ENCODE assay signal across 8 cellular contexts in genomic region chr1:228275154-228275434, GRCh38.
DNase-seq lines count a peak whose midpoint lies in the region; ATAC-seq and TF ChIP-seq lines count a peak whose summit lies in the region.

No MANE protein-coding gene starts in this region.

- no peaks in the 10 kb centered on the region for H3K27me3 ChIP-seq in BLaER1 treated with 17β-estradiol and CSF1 and Interleukin-3, amounts not matched to agents 10 nM and 100 nM
- H3K27me3 ChIP-seq in esophagus (ENCODE audit: control insufficient read depth in 1 of 2, insufficient read depth in 2 of 2, low read length in 2 of 2) (no peaks in the 10 kb centered on the region), neutrophil (peaks cover 40% of the 10 kb centered on the region)

- peaks cover 5 to 27% (median 22%) of the 10 kb centered on the region in 10 experiments; a peak in 19 of 20 replicates for H3K4me1 ChIP-seq in BLaER1 treated with 17β-estradiol and CSF1 and Interleukin-3, amounts not matched to agents 10 nM and 100 nM
- H3K4me1 ChIP-seq in esophagus (ENCODE audit: control insufficient read depth in 2 of 2, insufficient read depth in 2 of 2, low read length in 1 of 2) (peaks cover 0 to 4% of the 10 kb centered on the region in 2 donors), neutrophil (ENCODE audit: control insufficient read depth in 1 of 2, insufficient read depth in 1 of 2, low read depth in 1 of 2, low read length in 1 of 2) (peaks cover 3 to 7% of the 10 kb centered on the region in 2 experiments)

- DNase-seq in RPMI8226 (peak; percentile 40), SIG-M5 treated with dmso at 0.1 percent for 504 hours (lab: John Stamatoyannopoulos, UW; ENCODE audit: unreplicated experiment) (no peak), ecto neural progenitor cell (ENCODE audit: low spot score) (no peak), NCI-H146 treated with DMSO at 0.1 percent for 48 hours (lab: John Stamatoyannopoulos, UW; ENCODE audit: unreplicated experiment) (no peak)

- ATAC-seq in GM19452 (IDR thresholded peaks at IDR 0.05; ENCODE audit: unreplicated experiment): no peak

- H3K27ac ChIP-seq in BLaER1 treated with 17β-estradiol and CSF1 and Interleukin-3, amounts not matched to agents 10 nM and 100 nM: peak overlapping the region in 9 of 11 experiments; percentile 68 to 84 (median 73); a peak in 18 of 22 replicates
- H3K27ac ChIP-seq in esophagus (ENCODE audit: low read depth in 2 of 2, low read length in 1 of 2) (peak overlapping the region; percentile 45 to 69), neutrophil (no peak overlapping the region)

- H3K9ac ChIP-seq in BLaER1 treated with 17β-estradiol and CSF1 and Interleukin-3, amounts not matched to agents 10 nM and 100 nM: peak overlapping the region; percentile 73 to 88 (median 81)

- peak overlapping the region; percentile 58 to 83 (median 68) for H3K4me3 ChIP-seq in BLaER1 treated with 17β-estradiol and CSF1 and Interleukin-3, amounts not matched to agents 10 nM and 100 nM
- peak overlapping the region; percentile 60 to 62 for H3K4me3 ChIP-seq in esophagus (ENCODE audit: low read depth in 1 of 2, low read length in 2 of 2)
- H3K4me3 ChIP-seq in neutrophil (ENCODE audit: low read depth in 1 of 2, low read length in 1 of 2): peak overlapping the region; percentile 58 to 67

- peaks cover 0 to 48% (median 23%) of the 10 kb centered on the region in 11 experiments; a peak in 17 of 22 replicates for H3K36me3 ChIP-seq in BLaER1 treated with 17β-estradiol and CSF1 and Interleukin-3, amounts not matched to agents 10 nM and 100 nM
- H3K36me3 ChIP-seq in esophagus (ENCODE audit: control insufficient read depth in 2 of 2, insufficient read depth in 2 of 2, low read length in 1 of 2) (peaks cover 0 to 11% of the 10 kb centered on the region in 2 donors), neutrophil (no peaks in the 10 kb centered on the region)

- H3K9me3 ChIP-seq in BLaER1 treated with 17β-estradiol and CSF1 and Interleukin-3, amounts not matched to agents 10 nM and 100 nM (replicated peaks in 1 of 11): no peaks in the 10 kb centered on the region
- H3K9me3 ChIP-seq in esophagus (ENCODE audit: control insufficient read depth in 2 of 2, insufficient read depth in 1 of 2, low read depth in 1 of 2, low read length in 1 of 2): no peaks in the 10 kb centered on the region
- H3K9me3 ChIP-seq in neutrophil: no peaks in the 10 kb centered on the region

- TF ChIP-seq CTCF in neutrophil (IDR thresholded peaks at IDR 0.05): no peak

- H4K20me1 ChIP-seq in BLaER1 treated with 17β-estradiol and CSF1 and Interleukin-3, amounts not matched to agents 10 nM and 100 nM: peaks cover 0 to 39% (median 12%) of the 10 kb centered on the region in 11 experiments; a peak in 7 of 22 replicates

- 39 to 58% methylated on average over 8 of the region's 8 CpGs for WGBS in esophagus, 2 donors

- H3K4me2 ChIP-seq in BLaER1 treated with 17β-estradiol and CSF1 and Interleukin-3, amounts not matched to agents 10 nM and 100 nM: peak overlapping the region; percentile 76 to 99 (median 96)
